9 cellular contexts compared by ENCODE assay signal in genomic region chrX:108584617-108585211, GRCh38.
DNase-seq lines count a peak whose midpoint lies in the region; ATAC-seq and TF ChIP-seq lines count a peak whose summit lies in the region.
"Had no signal": no experiment of that assay in that cellular context is flagged by ENCODE, and none has a peak within 500 bp of the region (broad histone marks: within the 10 kb centered on the region; RNA-seq: fewer than 3 reads in every experiment).

No MANE protein-coding gene starts in this region.

- DNase-seq in COLO829 (ENCODE audit: low spot score) (peak; percentile 4), HEK293T (ENCODE audit: extremely low spot score) (peak; percentile 20), adipocyte (ENCODE audit: low read depth) (peak; percentile 13), kidney epithelial cell (ENCODE audit: low read depth) (no peak), DMS153 treated with DMSO at 0.1 percent for 48 hours (lab: John Stamatoyannopoulos, UW; ENCODE audit: unreplicated experiment) (no peak), omental fat pad (ENCODE audit: low spot score) (no peak)
- DNase-seq in activated T-cell treated with anti-CD3 and anti-CD28 coated beads, Interleukin-2, amount 50 U/mL, for 48 hours, result no peak

- no peak overlapping the region for H3K4me3 ChIP-seq in adipocyte (ENCODE audit: low read length)
- no peak overlapping the region for H3K4me3 ChIP-seq in kidney epithelial cell (ENCODE audit: low read depth, low read length)

- H3K9ac ChIP-seq in adipocyte (ENCODE audit: low read length), result no peak overlapping the region

- H3K36me3 ChIP-seq in adipocyte (ENCODE audit: control insufficient read depth, insufficient read depth, low read length, severe bottlenecking) (no peaks in the 10 kb centered on the region), kidney epithelial cell (ENCODE audit: control insufficient read depth, insufficient read depth, low read length) (no peaks in the 10 kb centered on the region)

- no peaks in the 10 kb centered on the region for H3K4me1 ChIP-seq in adipocyte (ENCODE audit: control insufficient read depth, insufficient read depth, low read length)

- ATAC-seq in HG02884 (IDR thresholded peaks at IDR 0.05; ENCODE audit: unreplicated experiment), result no peak
- ATAC-seq in omental fat pad (ENCODE audit: low FRiP score), result no peak
- ATAC-seq: activated CD4-positive, CD25-positive, alpha-beta regulatory T cell treated with anti-CD3 and anti-CD28 coated beads, Interleukin-2, amount 50 U/mL, for 24 hours had no signal

- POLR2A ChIA-PET in HEK293T (lab: Yijun Ruan, JAX), result no interaction called here

- TF ChIP-seq CTCF in kidney epithelial cell (IDR thresholded peaks at IDR 0.05; ENCODE audit: insufficient read depth, low read length, poor library complexity, severe bottlenecking), result peak; percentile 33
- no peak for TF ChIP-seq CTCF in omental fat pad (IDR thresholded peaks at IDR 0.05)

- CTCF ChIA-PET in HEK293T (lab: Yijun Ruan, JAX), result no interaction called here

- peaks cover 3% of the 10 kb centered on the region for H3K27me3 ChIP-seq in adipocyte (replicated peaks; ENCODE audit: control insufficient read depth, insufficient read depth, low read length)
- H3K27me3 ChIP-seq in kidney epithelial cell (ENCODE audit: control insufficient read depth, insufficient read depth, low read length), result no peaks in the 10 kb centered on the region

- no peaks in the 10 kb centered on the region for H3K9me3 ChIP-seq in adipocyte (ENCODE audit: control insufficient read depth, low read length)

TF ChIP-seq in HEK293T, 16 proteins besides CTCF, POLR2A, EP300 and RAD21:
- TF ChIP-seq CTBP1 (IDR thresholded peaks at IDR 0.05; ENCODE audit: borderline replicate concordance) (no peak), NFRKB (IDR thresholded peaks at IDR 0.05) (no peak), FOXK2 (IDR thresholded peaks at IDR 0.05) (no peak), FOXM1 (IDR thresholded peaks at IDR 0.05; ENCODE audit: borderline replicate concordance) (no peak), ELF4 (IDR thresholded peaks at IDR 0.05) (no peak), SUZ12 (IDR thresholded peaks at IDR 0.05) (no peak), LEF1 (IDR thresholded peaks at IDR 0.05; ENCODE audit: borderline replicate concordance) (no peak), FOXA1 (IDR thresholded peaks at IDR 0.05) (no peak), ZNF384 (IDR thresholded peaks at IDR 0.05) (no peak), ARNT (IDR thresholded peaks at IDR 0.05) (no peak), TARDBP (IDR thresholded peaks at IDR 0.05) (no peak), BHLHE40 (IDR thresholded peaks at IDR 0.05; ENCODE audit: borderline replicate concordance) (no peak), SP1 (IDR thresholded peaks at IDR 0.05) (no peak), HDGF (IDR thresholded peaks at IDR 0.05; ENCODE audit: borderline replicate concordance) (no peak), L3MBTL2 (conservative IDR thresholded peaks at IDR 0.05) (no peak)
- TF ChIP-seq, protein P1, sequence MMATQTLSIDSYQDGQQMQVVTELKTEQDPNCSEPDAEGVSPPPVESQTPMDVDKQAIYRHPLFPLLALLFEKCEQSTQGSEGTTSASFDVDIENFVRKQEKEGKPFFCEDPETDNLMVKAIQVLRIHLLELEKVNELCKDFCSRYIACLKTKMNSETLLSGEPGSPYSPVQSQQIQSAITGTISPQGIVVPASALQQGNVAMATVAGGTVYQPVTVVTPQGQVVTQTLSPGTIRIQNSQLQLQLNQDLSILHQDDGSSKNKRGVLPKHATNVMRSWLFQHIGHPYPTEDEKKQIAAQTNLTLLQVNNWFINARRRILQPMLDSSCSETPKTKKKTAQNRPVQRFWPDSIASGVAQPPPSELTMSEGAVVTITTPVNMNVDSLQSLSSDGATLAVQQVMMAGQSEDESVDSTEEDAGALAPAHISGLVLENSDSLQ (IDR thresholded peaks at IDR 0.05), result no peak
TF ChIP-seq in HEK293T: peak in this region for 0.

Comparison
In these comparisons a context has a peak if more than half of its experiments do, and no peak if none do; other contexts are left out.
1. DNase-seq: peak in COLO829 (single experiment), HEK293T (single experiment) and adipocyte (single experiment); none in kidney epithelial cell (single experiment), DMS153 treated with DMSO at 0.1 percent for 48 hours (single experiment), activated T-cell treated with anti-CD3 and anti-CD28 coated beads, Interleukin-2, amount 50 U/mL, for 48 hours (0 of 2) and omental fat pad (single experiment).